ENCODE assay signal across 9 cellular contexts in the genomic region with DNA sequence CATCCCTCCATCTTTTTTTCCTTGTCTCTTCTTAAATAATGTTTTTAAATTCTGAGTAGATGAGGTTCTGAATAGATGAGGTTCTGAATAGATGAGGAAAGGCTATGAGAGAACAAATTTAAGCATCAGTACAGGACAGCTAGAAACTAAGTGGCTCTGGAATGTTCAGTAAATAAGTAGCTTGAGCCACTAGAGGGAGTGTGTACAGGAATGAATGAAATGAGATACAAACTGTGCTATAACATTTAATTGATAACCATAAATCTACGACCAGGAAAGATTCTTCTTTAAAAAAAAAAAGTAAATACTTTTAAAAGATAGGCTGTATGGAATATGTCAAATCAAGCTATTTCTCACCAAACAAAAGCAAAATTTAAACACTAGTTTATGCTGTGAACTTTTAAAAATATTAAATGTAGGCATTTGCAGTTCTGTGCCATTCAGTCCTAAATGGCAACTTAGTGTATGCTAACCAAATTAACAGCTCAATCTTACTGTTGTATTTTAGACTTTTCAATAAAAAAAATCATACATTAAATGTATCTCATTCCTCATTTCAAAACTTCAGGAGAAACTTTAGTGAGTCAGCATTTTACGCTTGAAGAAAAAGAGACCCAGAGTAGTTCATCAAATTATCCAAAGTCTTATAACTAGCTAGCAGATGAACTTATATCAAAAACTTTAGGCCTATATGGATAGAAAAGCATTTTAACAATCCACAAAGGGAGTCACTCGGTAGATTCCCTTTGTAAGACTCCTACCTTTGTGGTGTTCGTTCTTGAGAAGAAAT.
A peak's percentile ranks its signal among the peaks of the same experiment; 100 is the strongest.
DNase-seq lines count a peak whose midpoint lies in the region; ATAC-seq, FAIRE-seq and TF ChIP-seq lines count a peak whose summit lies in the region.
"Had no signal": no experiment of that assay in that cellular context is flagged by ENCODE, and none has a peak within 500 bp of the region (broad histone marks: within the 10 kb centered on the region; RNA-seq: fewer than 3 reads in every experiment).

No MANE protein-coding gene starts in this region.

- CTCF ChIA-PET in A673 (lab: Charles Lee) (interaction anchor here (0.6 kb wide), 2 partner anchors 9 to 72 kb away, joined by 3 to 4 read pairs; no protein-coding TSS in a partner anchor), OCI-LY7 (lab: Charles Lee; ENCODE audit: unreplicated experiment) (interaction anchor here (0.6 to 1.0 kb wide), 3 partner anchors 7 to 85 kb away, joined by 3 read pairs; no protein-coding TSS in a partner anchor)

- H3K27ac Mint-ChIP-seq in nephron progenitor cell: no peak overlapping the region
- no peak overlapping the region for H3K27ac Mint-ChIP-seq in stimulated activated naive B cell treated with anti-CD40 and anti-IgM and Interleukin-4, amounts not matched to agents 10 μg/mL and 1 μg/mL and 100 μg/mL, for 72 hours

- H3K4me3 Mint-ChIP-seq in nephron progenitor cell: no peak overlapping the region
- H3K4me3 Mint-ChIP-seq in stimulated activated naive B cell treated with anti-CD40 and anti-IgM and Interleukin-4, amounts not matched to agents 10 μg/mL and 1 μg/mL and 100 μg/mL, for 72 hours: no peak overlapping the region
- H3K4me3 Mint-ChIP-seq: central memory CD8-positive, alpha-beta T cell had no signal

- H3K36me3 Mint-ChIP-seq in nephron progenitor cell (ENCODE audit: low read depth): no peaks in the 10 kb centered on the region
- no peaks in the 10 kb centered on the region for H3K36me3 Mint-ChIP-seq in stimulated activated naive B cell treated with anti-CD40 and anti-IgM and Interleukin-4, amounts not matched to agents 10 μg/mL and 1 μg/mL and 100 μg/mL, for 72 hours

- H3K9me2 ChIP-seq in OCI-LY7 (ENCODE audit: insufficient read depth, low read length): no peaks in the 10 kb centered on the region

- no peak for ATAC-seq in GM19328 (IDR thresholded peaks at IDR 0.05; ENCODE audit: unreplicated experiment)
- no peak for ATAC-seq in GM21786 (IDR thresholded peaks at IDR 0.05; ENCODE audit: unreplicated experiment)
- no peak for ATAC-seq in stimulated activated naive B cell treated with anti-CD40 and anti-IgM and Interleukin-4, amounts not matched to agents 10 μg/mL and 1 μg/mL and 100 μg/mL, for 72 hours (replicated peaks)

- POLR2A ChIA-PET in A673 (lab: Charles Lee; ENCODE audit: low non-redundant PET): interaction anchor here (0.9 kb wide), 1 partner anchor 302 kb away, joined by 3 read pairs; no protein-coding TSS in a partner anchor
- POLR2A ChIA-PET in OCI-LY7 (lab: Charles Lee): interaction anchor here (0.6 to 1.5 kb wide), 4 partner anchors 9 to 832 kb away, joined by 3 to 4 read pairs (median 3); no protein-coding TSS in a partner anchor

- peak; percentile 56 for FAIRE-seq in GM18507 (lab: Jason Lieb, UNC)

- no peaks in the 10 kb centered on the region for H3K27me3 Mint-ChIP-seq in nephron progenitor cell (ENCODE audit: low read depth, poor library complexity)
- H3K27me3 Mint-ChIP-seq in stimulated activated naive B cell treated with anti-CD40 and anti-IgM and Interleukin-4, amounts not matched to agents 10 μg/mL and 1 μg/mL and 100 μg/mL, for 72 hours: no peaks in the 10 kb centered on the region
- H3K27me3 Mint-ChIP-seq: central memory CD8-positive, alpha-beta T cell had no signal

- intact Hi-C loops in A673 (cut with micrococcal nuclease; ENCODE audit: unreplicated experiment): loop anchor here (10.0 kb wide), 2 partner anchors 130 to 660 kb away; no protein-coding TSS in a partner anchor
- intact Hi-C loops in OCI-LY7 (cut with micrococcal nuclease; ENCODE audit: unreplicated experiment): loop anchor here (5.0 to 10.0 kb wide), 2 partner anchors 140 to 298 kb away; a partner anchor contains a TSS

- no TSS peak for BruUV-seq in A673 (replicated peaks; lab: Mats Ljungman, UMichigan)
- no TSS peak for BruUV-seq in OCI-LY7 (replicated peaks; lab: Mats Ljungman, UMichigan)

- H3K4me1 ChIP-seq in A673 (ENCODE audit: insufficient read depth, low read length, poor library complexity, severe bottlenecking) (peaks cover 3% of the 10 kb centered on the region), OCI-LY7 (ENCODE audit: insufficient read depth, low read length, poor library complexity, severe bottlenecking) (peaks cover 19% of the 10 kb centered on the region)

- TF ChIP-seq CTCF in A673 (conservative IDR thresholded peaks at IDR 0.05; ENCODE audit: low read depth, low read length): peak; percentile 68
- TF ChIP-seq CTCF in OCI-LY7 (conservative IDR thresholded peaks at IDR 0.05; ENCODE audit: low read length): peak; percentile 80
- TF ChIP-seq CTCF in epithelial cell of esophagus (IDR thresholded peaks at IDR 0.05; ENCODE audit: insufficient read depth, low read depth, low read length, missing control alignments): peak; percentile 59
- TF ChIP-seq CTCF in nephron progenitor cell (IDR thresholded peaks at IDR 0.05): peak; percentile 52

- no peak overlapping the region for H2AFZ ChIP-seq in OCI-LY7 (ENCODE audit: low read length)

- H3K27ac ChIP-seq in A673 (ENCODE audit: low read depth, low read length, poor library complexity, severe bottlenecking) (no peak overlapping the region), OCI-LY7 (ENCODE audit: low read depth, low read length, poor library complexity, severe bottlenecking) (no peak overlapping the region)

- no peak overlapping the region for H3K4me2 ChIP-seq in OCI-LY7 (ENCODE audit: low read length)

- no peaks in the 10 kb centered on the region for H3K9me3 ChIP-seq in A673 (ENCODE audit: low read depth, low read length, poor library complexity, severe bottlenecking)
- no peaks in the 10 kb centered on the region for H3K9me3 ChIP-seq in OCI-LY7 (ENCODE audit: low read length)

- no peaks in the 10 kb centered on the region for H3K27me3 ChIP-seq in A673 (replicated peaks; ENCODE audit: insufficient read depth, low read depth, low read length, poor library complexity)

- H3K4me1 Mint-ChIP-seq in nephron progenitor cell: no peaks in the 10 kb centered on the region
- H3K4me1 Mint-ChIP-seq in stimulated activated naive B cell treated with anti-CD40 and anti-IgM and Interleukin-4, amounts not matched to agents 10 μg/mL and 1 μg/mL and 100 μg/mL, for 72 hours: peaks cover 38 to 56% of the 10 kb centered on the region in 2 donors
- H3K4me1 Mint-ChIP-seq: central memory CD8-positive, alpha-beta T cell had no signal

- no peaks in the 10 kb centered on the region for H4K20me1 ChIP-seq in OCI-LY7 (ENCODE audit: insufficient read depth, low read length)

- H3K36me3 ChIP-seq in A673 (ENCODE audit: insufficient read depth, low read length, poor library complexity, severe bottlenecking): no peaks in the 10 kb centered on the region
- H3K36me3 ChIP-seq in OCI-LY7 (ENCODE audit: insufficient read depth, low read length): no peaks in the 10 kb centered on the region

- no peaks in the 10 kb centered on the region for H3K79me2 ChIP-seq in OCI-LY7 (ENCODE audit: insufficient read depth, low read depth, low read length)

- H3K4me3 ChIP-seq in A673 (ENCODE audit: low read depth, low read length, poor library complexity, severe bottlenecking) (no peak overlapping the region), OCI-LY7 (ENCODE audit: low read depth, low read length, poor library complexity, severe bottlenecking) (no peak overlapping the region), epithelial cell of esophagus (ENCODE audit: low read length) (no peak overlapping the region)

- DNase-seq in A673 (ENCODE audit: low spot score) (peak; percentile 70), GM18507 (ENCODE audit: extremely low spot score, insufficient read length, low read depth) (no peak), OCI-LY7 (ENCODE audit: low spot score) (peak; percentile 57), epithelial cell of esophagus (ENCODE audit: low read depth) (peak; percentile 67), nephron progenitor cell (no peak)
- DNase-seq in stimulated activated naive B cell treated with anti-CD40 and anti-IgM and Interleukin-4, amounts not matched to agents 10 μg/mL and 1 μg/mL and 100 μg/mL, for 72 hours: no peak

- H3K9me3 Mint-ChIP-seq in nephron progenitor cell: no peaks in the 10 kb centered on the region
- H3K9me3 Mint-ChIP-seq in stimulated activated naive B cell treated with anti-CD40 and anti-IgM and Interleukin-4, amounts not matched to agents 10 μg/mL and 1 μg/mL and 100 μg/mL, for 72 hours: no peaks in the 10 kb centered on the region
- H3K9me3 Mint-ChIP-seq: central memory CD8-positive, alpha-beta T cell had no signal

Comparison
In these comparisons a context has a peak if more than half of its experiments do, and no peak if none do; other contexts are left out.
1. DNase-seq: peak in A673 (single experiment), OCI-LY7 (single experiment) and epithelial cell of esophagus (single experiment); none in GM18507 (single experiment), nephron progenitor cell (single experiment) and stimulated activated naive B cell treated with anti-CD40 and anti-IgM and Interleukin-4, amounts not matched to agents 10 μg/mL and 1 μg/mL and 100 μg/mL, for 72 hours (single experiment).
2. Peak in every context shown above with its lines, with median percentiles within 50 percentile points of each other: CTCF ChIP-seq.